In the genomic region with DNA sequence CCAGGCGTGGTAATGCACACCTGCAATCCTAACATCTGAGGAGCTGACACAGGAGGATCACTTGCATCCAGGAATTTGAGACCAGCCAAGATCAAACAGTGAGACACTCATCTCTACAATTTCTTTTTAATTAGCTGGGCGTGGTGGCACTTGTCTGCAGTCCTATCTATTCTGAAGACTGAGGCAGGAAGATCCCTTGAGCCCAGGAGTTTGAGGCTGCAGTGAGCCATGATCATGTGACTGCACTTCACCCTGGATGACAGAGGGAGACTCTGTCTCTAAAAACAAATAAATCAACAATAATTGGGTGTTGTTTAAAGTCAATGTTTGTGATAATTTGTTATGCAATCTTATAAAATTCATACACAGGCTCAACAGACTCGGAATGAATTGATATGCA, we compare ENCODE assay signal across 17 cellular contexts. TPM values are rescaled to one million over a fixed set of nuclear protein-coding genes. Genes with fewer than 3 reads are reported as not detected.
DNase-seq lines count a peak whose midpoint lies in the region; ATAC-seq and TF ChIP-seq lines count a peak whose summit lies in the region.
"Had no signal": no experiment of that assay in that cellular context is flagged by ENCODE, and none has a peak within 500 bp of the region (broad histone marks: within the 10 kb centered on the region; RNA-seq: fewer than 3 reads in every experiment).

No MANE protein-coding gene starts in this region.

- no peaks in the 10 kb centered on the region for H3K9me3 Mint-ChIP-seq in CD4-positive, alpha-beta T cell
- H3K9me3 Mint-ChIP-seq: CD14-positive monocyte had no signal

- H3K27me3 ChIP-seq in CD4-positive, alpha-beta T cell (ENCODE audit: control insufficient read depth, insufficient read depth, low read length) = no peaks in the 10 kb centered on the region
- H3K27me3 ChIP-seq in psoas muscle (ENCODE audit: insufficient read depth in 3 of 3, low read length in 2 of 3) = no peaks in the 10 kb centered on the region
- no peaks in the 10 kb centered on the region for H3K27me3 ChIP-seq in transverse colon
- H3K27me3 ChIP-seq: MG63 had no signal

- H3K4me3 ChIP-seq in psoas muscle = no peak overlapping the region
- no peak overlapping the region for H3K4me3 ChIP-seq in transverse colon
- H3K4me3 ChIP-seq: HAP-1, MG63, PC-9, SJSA1 had no signal

- no peak for TF ChIP-seq CTCF in CD4-positive, alpha-beta T cell (IDR thresholded peaks at IDR 0.05)
- TF ChIP-seq CTCF in psoas muscle (IDR thresholded peaks at IDR 0.05) (no peak), transverse colon (IDR thresholded peaks at IDR 0.05) (no peak)

- H3K27ac Mint-ChIP-seq in CD4-positive, alpha-beta T cell = peak overlapping the region; percentile 92

- H3K4me1 ChIP-seq in psoas muscle (no peaks in the 10 kb centered on the region), transverse colon (peaks cover 0 to 7% (median 0%) of the 10 kb centered on the region in 4 donors)

- CTCF ChIA-PET in CD4-positive, alpha-beta T cell (lab: Charles Lee) = interaction anchor here (0.8 kb wide), 1 partner anchor 41 kb away, joined by 3 read pairs; no protein-coding TSS in a partner anchor

- no peak for TF ChIP-seq POLR2A in transverse colon (IDR thresholded peaks at IDR 0.05)

- no peak for DNase-seq in CD4-positive, alpha-beta T cell
- peak; percentile 19 for DNase-seq in LoVo (ENCODE audit: low spot score)
- DNase-seq in SK-MEL-5 (ENCODE audit: low read depth, low spot score) = peak; percentile 36
- DNase-seq in islet precursor cell = peak; percentile 16
- no peak for DNase-seq in psoas muscle
- no peak for DNase-seq in transverse colon
- DNase-seq: ACHN, AML-193, KG1, MG63, NCI-H1092, NCI-H82 had no signal

- peaks cover 26% of the 10 kb centered on the region for H3K4me1 Mint-ChIP-seq in CD4-positive, alpha-beta T cell (ENCODE audit: low read depth)

- no peaks in the 10 kb centered on the region for H3K9me3 ChIP-seq in CD4-positive, alpha-beta T cell (ENCODE audit: control insufficient read depth, low read length)
- H3K9me3 ChIP-seq in psoas muscle = no peaks in the 10 kb centered on the region
- no peaks in the 10 kb centered on the region for H3K9me3 ChIP-seq in transverse colon
- H3K9me3 ChIP-seq: HAP-1, MG63, SJSA1 had no signal

- peaks cover 0 to 2% of the 10 kb centered on the region in 2 donors for H3K36me3 ChIP-seq in psoas muscle (ENCODE audit: insufficient read depth in 1 of 2, low read depth in 1 of 2)
- H3K36me3 ChIP-seq in transverse colon = no peaks in the 10 kb centered on the region
- H3K36me3 ChIP-seq: HAP-1, MG63 had no signal

- no peaks in the 10 kb centered on the region for H3K27me3 Mint-ChIP-seq in CD4-positive, alpha-beta T cell

- 65 to 96% (median 84%) methylated on average over 3 of the region's 3 CpGs for WGBS in psoas muscle, 3 donors
- WGBS in transverse colon (ENCODE audit: low coverage in 1 of 2), 2 donors = 48 to 83% methylated on average over 1 to 3 of the region's 3 CpGs

- peaks cover 10% of the 10 kb centered on the region for H3K36me3 Mint-ChIP-seq in CD4-positive, alpha-beta T cell (ENCODE audit: low read depth)
- H3K36me3 Mint-ChIP-seq: CD14-positive monocyte had no signal

- POLR2A ChIA-PET in CD4-positive, alpha-beta T cell (lab: Charles Lee) = interaction anchor here (1.0 kb wide), 1 partner anchor 41 kb away, joined by 3 read pairs; no protein-coding TSS in a partner anchor

- H3K27ac ChIP-seq in CD4-positive, alpha-beta T cell (ENCODE audit: low read depth, low read length) = no peak overlapping the region
- H3K27ac ChIP-seq in psoas muscle (no peak overlapping the region), transverse colon (no peak overlapping the region)
- H3K27ac ChIP-seq: PC-9, SJSA1 had no signal

- TF ChIP-seq EP300 in transverse colon (IDR thresholded peaks at IDR 0.05; ENCODE audit: low read depth) = no peak

- ATAC-seq in CD4-positive, alpha-beta T cell (ENCODE audit: poor library complexity) = no peak
- ATAC-seq in psoas muscle (no peak), HG03139 (IDR thresholded peaks at IDR 0.05; ENCODE audit: unreplicated experiment) (no peak)

- in situ Hi-C loops in SK-MEL-5 (cut with HindIII; ENCODE audit: low pct_unique_long_range_greater_than_20kb, low sequenced_read_pairs) = no loop called here
- in situ Hi-C loops in transverse colon (cut with MboI; ENCODE audit: low pct_ligation_motif_present in 1 of 4, low pct_unique_long_range_greater_than_20kb in 1 of 4, low sequenced_read_pairs in 3 of 4) = no loop called here

- H3K4me3 Mint-ChIP-seq in CD4-positive, alpha-beta T cell = peak overlapping the region; percentile 52

- intact Hi-C loops in CD4-positive, alpha-beta T cell (cut with DNase I, micrococcal nuclease) = loop anchor here in 1 of 2 experiments (10.0 kb wide), 1 partner anchor 291 kb away; a partner anchor contains a TSS
- intact Hi-C loops in psoas muscle (cut with DNase I) (no loop called here), transverse colon (cut with DNase I; ENCODE audit: low total_unique reads) (loop anchor here (2.0 kb wide), 1 partner anchor 41 kb away; no protein-coding TSS in a partner anchor)

RNA-seq across cellular contexts. Expression of a gene that starts 18.0 kb away (rescaled TPM):
- 1,000 to 10,000 TPM; 1,767 to 1,801 TPM for total RNA-seq in CD4-positive, alpha-beta T cell
- total RNA-seq in SK-MEL-5 (2014; rRNA removed; shearing (Covaris generic)) = 451 and 474 TPM in 2 replicates
- 569 and 664 TPM in 2 replicates for polyA plus RNA-seq in SK-MEL-5 (2015; cell fraction: cytosol; rRNA removed)
- polyA plus RNA-seq in SK-MEL-5 (2015; cell fraction: nucleus; rRNA removed) = 175 and 176 TPM in 2 replicates
- total RNA-seq in psoas muscle (100 to 1,000 TPM in 3 of 4 donors, 10 to 100 TPM in 1; 86.6 to 204 (median 182) TPM), transverse colon (1,000 to 10,000 TPM in 3 of 4 donors, 100 to 1,000 TPM in 1; 733 to 1,932 (median 1,470) TPM)
- polyA plus RNA-seq in psoas muscle = 100 to 1,000 TPM in 2 of 3 donors, 10 to 100 TPM in 1; 88.0 to 290 (median 125) TPM

Comparison
In these comparisons a context has a peak if more than half of its experiments do, and no peak if none do; other contexts are left out.
1. DNase-seq: peak in LoVo (single experiment), SK-MEL-5 (single experiment) and islet precursor cell (single experiment); none in CD4-positive, alpha-beta T cell (0 of 10), psoas muscle (0 of 2) and transverse colon (single experiment).